ENCODE assay signal across 1 cellular context in genomic region chr10:15540729-15541128, GRCh38.
A peak's percentile ranks its signal among the peaks of the same experiment; 100 is the strongest.
TF ChIP-seq lines count a peak whose summit lies in the region.

No MANE protein-coding gene starts in this region.

TF ChIP-seq in HEK293, 187 proteins besides CTCF, POLR2A, EP300 and RAD21 (continued from another document):
- TF ChIP-seq ZNF518A (tag by site-specific recombination; conservative IDR thresholded peaks at IDR 0.05; ENCODE audit: low read depth), result peak; percentile 24; the same call in 1 of the 2 replicates
TF ChIP-seq in HEK293: peak in this region for 1.
